In genomic region chr3:137770066-137770805, GRCh38 we compare ENCODE assay signal across 15 cellular contexts. TPM values are rescaled to one million over a fixed set of nuclear protein-coding genes. Genes with fewer than 3 reads are reported as not detected.
DNase-seq lines count a peak whose midpoint lies in the region; ATAC-seq and TF ChIP-seq lines count a peak whose summit lies in the region.
"Had no signal": no experiment of that assay in that cellular context is flagged by ENCODE, and none has a peak within 500 bp of the region (broad histone marks: within the 10 kb centered on the region; RNA-seq: fewer than 3 reads in every experiment).

No MANE protein-coding gene starts in this region.

- peak; percentile 42 for ATAC-seq in SK-N-SH treated with all-trans-retinoic acid at 6 μM for 48 hours

- H3K4me2 ChIP-seq in smooth muscle cell: peak overlapping the region; percentile 81

- H2AFZ ChIP-seq in smooth muscle cell (ENCODE audit: low read depth): no peak overlapping the region

- no peaks in the 10 kb centered on the region for H3F3A ChIP-seq in smooth muscle cell (ENCODE audit: low read depth)

- no peaks in the 10 kb centered on the region for H3K36me3 ChIP-seq in smooth muscle cell (ENCODE audit: low read depth)
- H3K36me3 ChIP-seq: esophagus squamous epithelium had no signal

- no peak overlapping the region for H3K27ac ChIP-seq in smooth muscle cell (ENCODE audit: low read depth)
- H3K27ac ChIP-seq: esophagus squamous epithelium had no signal

- H3K79me2 ChIP-seq in smooth muscle cell (ENCODE audit: low read depth): no peaks in the 10 kb centered on the region

- peaks cover 50% of the 10 kb centered on the region for H3K4me1 ChIP-seq in smooth muscle cell (ENCODE audit: low read depth)

- WGBS in smooth muscle cell (ENCODE audit: low lambda C conversion rate): 3% methylated on average over 37 of the region's 38 CpGs

- peaks cover 100% of the 10 kb centered on the region for H3K27me3 ChIP-seq in smooth muscle cell (ENCODE audit: low read depth)

- DNase-seq in activated CD4-positive, alpha-beta T cell treated with anti-CD3 and anti-CD28 coated beads for 48 hours: peak; percentile 7
- DNase-seq in activated CD4-positive, alpha-beta T cell treated with anti-CD3 and anti-CD28 coated beads for 1 hour: no peak
- DNase-seq in left kidney (ENCODE audit: low read depth, low spot score): peak; percentile 30
- no peak for DNase-seq in smooth muscle cell (lab: John Stamatoyannopoulos, UW; ENCODE audit: unreplicated experiment)
- no peak for DNase-seq in NCI-H187 (lab: John Stamatoyannopoulos, UW)
- no peak for DNase-seq in T-helper 9 cell
- no peak for DNase-seq in LoVo (ENCODE audit: low spot score)
- DNase-seq: activated CD8-positive, alpha-beta memory T cell treated with anti-CD3 and anti-CD28 coated beads for 24 hours; activated naive CD4-positive, alpha-beta T cell treated with anti-CD3 and anti-CD28 coated beads, Interleukin-2, amount 50 U/mL, for 16 hours; esophagus squamous epithelium; substantia nigra had no signal

- no peak overlapping the region for H3K9ac ChIP-seq in smooth muscle cell (ENCODE audit: low read depth)

- peak overlapping the region; percentile 15 for H3K4me3 ChIP-seq in smooth muscle cell

- no peak for TF ChIP-seq CTCF in smooth muscle cell (IDR thresholded peaks at IDR 0.05; ENCODE audit: borderline replicate concordance, insufficient read depth, poor library complexity, severe bottlenecking)

- no peaks in the 10 kb centered on the region for H3K9me3 ChIP-seq in smooth muscle cell (replicated peaks; ENCODE audit: low read depth)
- H3K9me3 ChIP-seq: esophagus squamous epithelium had no signal

- no peaks in the 10 kb centered on the region for H4K20me1 ChIP-seq in smooth muscle cell (ENCODE audit: low read depth)

TF ChIP-seq in SK-N-SH treated with all-trans-retinoic acid at 6 μM for 48 hours, 23 proteins besides CTCF, POLR2A, EP300 and RAD21:
- TF ChIP-seq ZFP3 (CRISPR knock-in tag; IDR thresholded peaks at IDR 0.05) (no peak), CREB5 (CRISPR knock-in tag; IDR thresholded peaks at IDR 0.05; ENCODE audit: low read depth) (no peak), PPARA (CRISPR knock-in tag; IDR thresholded peaks at IDR 0.05; ENCODE audit: borderline replicate concordance) (no peak), ZNF70 (CRISPR knock-in tag; IDR thresholded peaks at IDR 0.05) (no peak), ZNF565 (CRISPR knock-in tag; conservative IDR thresholded peaks at IDR 0.05; ENCODE audit: low read depth) (no peak), PATZ1 (CRISPR knock-in tag; IDR thresholded peaks at IDR 0.05; ENCODE audit: borderline replicate concordance) (no peak), SNAI2 (CRISPR knock-in tag; IDR thresholded peaks at IDR 0.05) (no peak), OSR1 (CRISPR knock-in tag; IDR thresholded peaks at IDR 0.05) (no peak), ZFP30 (CRISPR knock-in tag; IDR thresholded peaks at IDR 0.05) (no peak), GLIS3 (CRISPR knock-in tag; IDR thresholded peaks at IDR 0.05) (no peak), ARNTL (CRISPR knock-in tag; IDR thresholded peaks at IDR 0.05; ENCODE audit: borderline replicate concordance, low read depth) (no peak)
TF ChIP-seq in SK-N-SH treated with all-trans-retinoic acid at 6 μM for 48 hours: peak in this region for 0.

RNA-seq across cellular contexts. Expression of gene SOX14, which starts 6.1 kb away (rescaled TPM):
- not detected in 2 replicates for total RNA-seq in smooth muscle cell
- 0.17 TPM in 1 of 2 replicates, not detected in the other for polyA plus RNA-seq in smooth muscle cell
- total RNA-seq: esophagus squamous epithelium; HT-29; mucosa of gallbladder; T-helper 1 cell treated with Interleukin-12 subunit alpha and Interleukin-12 subunit beta and Interleukin-4 antibody, amounts not matched to agents 30 ng/mL and 1 ng/mL, for 36 hours had no signal

Comparison
In these comparisons a context has a peak if more than half of its experiments do, and no peak if none do; other contexts are left out.
1. DNase-seq: peak in activated CD4-positive, alpha-beta T cell treated with anti-CD3 and anti-CD28 coated beads for 48 hours (single experiment) and left kidney (single experiment); none in activated CD4-positive, alpha-beta T cell treated with anti-CD3 and anti-CD28 coated beads for 1 hour (single experiment), smooth muscle cell (single experiment), NCI-H187 (0 of 2), T-helper 9 cell (single experiment) and LoVo (single experiment).